ENCODE assay signal across 6 cellular contexts in genomic region chr20:63941282-63942060, GRCh38. TPM values are rescaled to one million over a fixed set of nuclear protein-coding genes. Genes with fewer than 3 reads are reported as not detected.
DNase-seq lines count a peak whose midpoint lies in the region; ATAC-seq and TF ChIP-seq lines count a peak whose summit lies in the region.

No MANE protein-coding gene starts in this region.

- no peak overlapping the region for H3K4me3 ChIP-seq in CD8-positive, alpha-beta T cell (ENCODE audit: low read depth, low read length)
- H3K4me3 ChIP-seq in effector memory CD4-positive, alpha-beta T cell (ENCODE audit: insufficient read depth, low read depth, low read length, poor library complexity, severe bottlenecking) = no peak overlapping the region

- no peaks in the 10 kb centered on the region for H3K27me3 ChIP-seq in CD8-positive, alpha-beta T cell (ENCODE audit: insufficient read depth, low read length)
- no peaks in the 10 kb centered on the region for H3K27me3 ChIP-seq in effector memory CD4-positive, alpha-beta T cell (replicated peaks; ENCODE audit: control insufficient read depth, insufficient read depth, low read length, poor library complexity, severe bottlenecking)

- DNase-seq in CD8-positive, alpha-beta T cell = peak; percentile 66 to 94 (median 78)
- peak; percentile 69 for DNase-seq in T follicular helper cell (ENCODE audit: low read depth)
- peak; percentile 64 to 82 (median 76) for DNase-seq in effector memory CD4-positive, alpha-beta T cell
- DNase-seq in stimulated activated CD8-positive, alpha-beta memory T cell treated with anti-CD3 and anti-CD28 coated beads, Interleukin-12 subunit alpha, Interleukin-12 subunit beta, amount 100 ng/mL, for 1 hour (ENCODE audit: low read depth) = peak; percentile 56

- intact Hi-C loops in CD8-positive, alpha-beta T cell (cut with DNase I, micrococcal nuclease) = loop anchor here (1.0 to 5.0 kb wide), 4 partner anchors 41 to 283 kb away; partner anchors contain the start of genes DNAJC5 (in 2 of the 2), PRPF6 (in 1 of the 2), RTEL1 (in 1 of the 2) and SLC2A4RG (in 1 of the 2)

- peak overlapping the region; percentile 10 for H3K27ac ChIP-seq in CD8-positive, alpha-beta T cell (ENCODE audit: low read depth, low read length)
- H3K27ac ChIP-seq in effector memory CD4-positive, alpha-beta T cell (ENCODE audit: insufficient read depth, low read length, poor library complexity, severe bottlenecking) = peak overlapping the region; percentile 42

- CTCF ChIA-PET in CD8-positive, alpha-beta T cell (lab: Charles Lee) = no interaction called here

- POLR2A ChIA-PET in CD8-positive, alpha-beta T cell (lab: Charles Lee) = interaction anchor here (0.6 to 1.2 kb wide), 4 partner anchors 15 to 97 kb away, joined by 3 to 4 read pairs (median 3); partner anchors contain the start of gene UCKL1

- H3K9me3 Mint-ChIP-seq in CD8-positive, alpha-beta T cell = no peaks in the 10 kb centered on the region

- peak overlapping the region; percentile 61 for H3K4me3 Mint-ChIP-seq in CD8-positive, alpha-beta T cell

- H3K27me3 Mint-ChIP-seq in CD8-positive, alpha-beta T cell (ENCODE audit: low read depth) = no peaks in the 10 kb centered on the region

- H3K4me1 Mint-ChIP-seq in CD8-positive, alpha-beta T cell (ENCODE audit: low read depth) = peaks cover 16% of the 10 kb centered on the region

- peaks cover 33% of the 10 kb centered on the region for H3K36me3 Mint-ChIP-seq in CD8-positive, alpha-beta T cell

- H3K36me3 ChIP-seq in CD8-positive, alpha-beta T cell (ENCODE audit: insufficient read depth, low read length) = peaks cover 27% of the 10 kb centered on the region
- H3K36me3 ChIP-seq in effector memory CD4-positive, alpha-beta T cell (ENCODE audit: control insufficient read depth, insufficient read depth, low read length) = peaks cover 34% of the 10 kb centered on the region

- peak overlapping the region; percentile 82 for H3K27ac Mint-ChIP-seq in CD8-positive, alpha-beta T cell

- H3K4me1 ChIP-seq in CD8-positive, alpha-beta T cell (ENCODE audit: insufficient read depth, low read length) = peaks cover 19% of the 10 kb centered on the region
- peaks cover 23% of the 10 kb centered on the region for H3K4me1 ChIP-seq in effector memory CD4-positive, alpha-beta T cell (ENCODE audit: control insufficient read depth, insufficient read depth, low read length, poor library complexity, severe bottlenecking)

- no peak for TF ChIP-seq CTCF in CD8-positive, alpha-beta T cell (IDR thresholded peaks at IDR 0.05)

- peak; percentile 91 for ATAC-seq in CD8-positive, alpha-beta T cell
- ATAC-seq in GM18873 (IDR thresholded peaks at IDR 0.05; ENCODE audit: low FRiP score, unreplicated experiment) (no peak), HG02588 (IDR thresholded peaks at IDR 0.05; ENCODE audit: unreplicated experiment) (no peak)

- H3K9me3 ChIP-seq in CD8-positive, alpha-beta T cell (ENCODE audit: low read length) = no peaks in the 10 kb centered on the region
- H3K9me3 ChIP-seq in effector memory CD4-positive, alpha-beta T cell (ENCODE audit: control insufficient read depth, low read length) = no peaks in the 10 kb centered on the region

RNA-seq across cellular contexts. Expression of gene UCKL1, which starts 14.7 kb away (rescaled TPM):
- total RNA-seq in CD8-positive, alpha-beta T cell = 10 to 100 TPM; 29.6 to 33.7 TPM

RNA-seq across cellular contexts. Expression of gene ZNF512B, which starts 28.3 kb away (rescaled TPM):
- total RNA-seq in CD8-positive, alpha-beta T cell = 10 to 100 TPM; 13.9 to 14.9 TPM

RNA-seq across cellular contexts. Expression of gene SAMD10, which starts 38.0 kb away (rescaled TPM):
- total RNA-seq in CD8-positive, alpha-beta T cell = 1 to 10 TPM; 7.3 to 8.6 TPM

RNA-seq across cellular contexts. Expression of gene PRPF6, which starts 39.5 kb away (rescaled TPM):
- total RNA-seq in CD8-positive, alpha-beta T cell = 10 to 100 TPM; 51.6 to 51.9 TPM

RNA-seq across cellular contexts. Expression of gene DNAJC5, which starts 46.5 kb away (rescaled TPM):
- total RNA-seq in CD8-positive, alpha-beta T cell = 10 to 100 TPM; 24.3 TPM
